3 cellular contexts compared by ENCODE assay signal in the genomic region with DNA sequence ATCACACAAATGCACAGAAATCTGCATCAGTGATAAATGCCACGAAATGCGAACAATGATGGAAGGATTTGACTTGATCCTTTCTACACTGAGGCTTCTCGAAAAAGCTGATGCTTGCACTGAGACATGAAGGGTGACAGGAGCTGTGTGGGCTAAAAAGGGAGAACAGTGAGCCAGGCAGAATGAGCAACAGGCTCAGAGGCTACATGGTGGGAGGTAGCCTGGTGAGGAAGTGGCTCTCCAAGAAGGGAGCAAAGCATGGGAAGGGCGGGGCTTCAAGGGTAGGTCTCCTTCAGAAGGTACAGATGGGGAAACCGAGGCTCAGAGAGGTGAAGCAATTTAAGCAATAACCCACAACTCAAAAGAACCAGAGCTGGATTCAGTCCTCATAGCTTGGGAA.
"Had no signal": no experiment of that assay in that cellular context is flagged by ENCODE, and none has a peak within 500 bp of the region (broad histone marks: within the 10 kb centered on the region; RNA-seq: fewer than 3 reads in every experiment).

No MANE protein-coding gene starts in this region.

- DNase-seq: GDM1, GF-D8 had no signal

- H3K4me3 ChIP-seq: GM12878 had no signal
